Comparison of ENCODE assay signal across 9 cellular contexts in genomic region chr19:42132030-42132628, GRCh38. TPM values are rescaled to one million over a fixed set of nuclear protein-coding genes. Genes with fewer than 3 reads are reported as not detected.
A peak's percentile ranks its signal among the peaks of the same experiment; 100 is the strongest.
DNase-seq lines count a peak whose midpoint lies in the region; ATAC-seq and TF ChIP-seq lines count a peak whose summit lies in the region.
"Had no signal": no experiment of that assay in that cellular context is flagged by ENCODE, and none has a peak within 500 bp of the region (broad histone marks: within the 10 kb centered on the region; RNA-seq: fewer than 3 reads in every experiment).

TSS of gene POU2F2 (minus strand) at chr19:42132446. CDS start at chr19:42132411, 35 bp downstream.

- H3K4me1 ChIP-seq in gastroesophageal sphincter, result peaks cover 0 to 19% (median 12%) of the 10 kb centered on the region in 3 donors

- WGBS in gastroesophageal sphincter (ENCODE audit: low coverage in 1 of 2), 2 donors, result 0 to 18% methylated on average over 4 of the region's 16 CpGs

- H3K27ac ChIP-seq in gastroesophageal sphincter, result no peak within 1 kb of the TSS
- H3K27ac ChIP-seq: 22Rv1 had no signal

- no peak for TF ChIP-seq EP300 in gastroesophageal sphincter (IDR thresholded peaks at IDR 0.05)

- peak; percentile 31 for ATAC-seq in gastroesophageal sphincter

- no peak for TF ChIP-seq CTCF in gastroesophageal sphincter (IDR thresholded peaks at IDR 0.05)

- peak; percentile 70 for DNase-seq in NK-92 treated with Interleukin-12 subunit alpha and Interleukin-12 subunit beta, amount 100 ng/mL, for 24 hours (lab: John Stamatoyannopoulos, UW)
- DNase-seq in NK-92 (lab: John Stamatoyannopoulos, UW; ENCODE audit: unreplicated experiment) (no peak), NAMALWA (ENCODE audit: low spot score) (peak; percentile 89), activated T-cell treated with anti-CD3 and anti-CD28 coated beads for 48 hours (ENCODE audit: low read depth) (peak; percentile 79), skeletal muscle cell (ENCODE audit: low read depth) (no peak), H4 (ENCODE audit: low spot score) (no peak), foreskin melanocyte (no peak)

- H3K4me3 ChIP-seq in gastroesophageal sphincter (peak within 1 kb of the TSS in 1 of 2 donors; percentile 33), skeletal muscle cell (ENCODE audit: low read depth, low read length) (peak within 1 kb of the TSS; percentile 49)

- no peaks in the 10 kb centered on the region for H3K36me3 ChIP-seq in gastroesophageal sphincter

- peaks cover 80% of the 10 kb centered on the region for H3K27me3 ChIP-seq in gastroesophageal sphincter

- no peak for TF ChIP-seq POLR2A in gastroesophageal sphincter (IDR thresholded peaks at IDR 0.05)

- H3K9me3 ChIP-seq in gastroesophageal sphincter, result no peaks in the 10 kb centered on the region

RNA-seq across cellular contexts. Expression of gene POU2F2, which starts in this region (rescaled TPM):
- 1 to 10 TPM in 3 of 4 donors, under 1 TPM in 1; 0.93 to 1.8 (median 1.5) TPM for total RNA-seq in gastroesophageal sphincter
- total RNA-seq in H4 (2014; rRNA removed; shearing (Covaris generic)), result 0.02 TPM in 1 of 2 replicates, not detected in the other

Comparison
In these comparisons a context has a peak if more than half of its experiments do, and no peak if none do; other contexts are left out.
1. DNase-seq: peak in NK-92 treated with Interleukin-12 subunit alpha and Interleukin-12 subunit beta, amount 100 ng/mL, for 24 hours (single experiment), NAMALWA (single experiment) and activated T-cell treated with anti-CD3 and anti-CD28 coated beads for 48 hours (single experiment); none in NK-92 (single experiment), skeletal muscle cell (single experiment), H4 (single experiment) and foreskin melanocyte (single experiment).